Comparison of ENCODE assay signal across 1 cellular context in the genomic region with DNA sequence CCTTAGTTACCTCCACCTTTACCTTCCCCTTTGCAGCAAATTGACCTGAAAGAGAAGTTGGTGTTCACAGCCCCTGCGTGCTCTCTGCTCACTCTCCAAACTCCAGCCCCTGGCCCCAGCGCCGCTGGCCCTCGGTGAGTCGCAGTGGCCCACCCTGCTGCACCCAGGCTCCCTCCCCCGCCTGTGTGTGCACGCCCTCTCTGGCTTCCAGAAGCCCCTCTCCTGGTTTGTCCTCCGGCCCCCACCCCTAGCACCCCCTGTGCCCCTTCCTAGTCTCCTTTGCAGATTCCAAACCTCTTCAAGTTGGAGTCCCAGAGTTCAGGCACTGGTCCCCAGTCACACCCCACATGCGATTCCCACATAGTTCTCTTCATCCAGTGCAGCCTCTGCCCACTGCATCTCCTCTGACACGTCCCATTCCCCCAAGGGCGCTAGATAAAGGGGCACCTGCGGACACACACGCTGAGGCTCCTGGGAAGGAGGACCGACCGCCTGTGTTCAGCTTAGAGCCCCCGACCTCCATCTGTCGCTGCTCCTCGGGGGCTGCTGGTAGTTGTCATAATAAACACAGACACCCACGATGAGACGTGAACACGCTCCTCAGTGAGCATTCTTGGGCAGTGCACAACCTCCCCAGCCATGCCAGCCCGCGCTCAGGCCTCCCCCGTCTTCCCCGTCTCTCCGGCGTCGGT.
TF ChIP-seq lines count a peak whose summit lies in the region.

No MANE protein-coding gene starts in this region.

TF ChIP-seq in A549, 52 proteins besides CTCF, POLR2A, EP300 and RAD21 (continued from another document):
- TF ChIP-seq, protein P1, sequence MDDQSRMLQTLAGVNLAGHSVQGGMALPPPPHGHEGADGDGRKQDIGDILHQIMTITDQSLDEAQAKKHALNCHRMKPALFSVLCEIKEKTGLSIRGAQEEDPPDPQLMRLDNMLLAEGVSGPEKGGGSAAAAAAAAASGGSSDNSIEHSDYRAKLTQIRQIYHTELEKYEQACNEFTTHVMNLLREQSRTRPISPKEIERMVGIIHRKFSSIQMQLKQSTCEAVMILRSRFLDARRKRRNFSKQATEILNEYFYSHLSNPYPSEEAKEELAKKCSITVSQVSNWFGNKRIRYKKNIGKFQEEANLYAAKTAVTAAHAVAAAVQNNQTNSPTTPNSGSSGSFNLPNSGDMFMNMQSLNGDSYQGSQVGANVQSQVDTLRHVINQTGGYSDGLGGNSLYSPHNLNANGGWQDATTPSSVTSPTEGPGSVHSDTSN (IDR thresholded peaks at IDR 0.05) = no peak
- TF ChIP-seq HOXA7 (CRISPR knock-in tag; IDR thresholded peaks at IDR 0.05) = no peak
TF ChIP-seq in A549: peak in this region for 0.
